20 cellular contexts compared by ENCODE assay signal in the genomic region with DNA sequence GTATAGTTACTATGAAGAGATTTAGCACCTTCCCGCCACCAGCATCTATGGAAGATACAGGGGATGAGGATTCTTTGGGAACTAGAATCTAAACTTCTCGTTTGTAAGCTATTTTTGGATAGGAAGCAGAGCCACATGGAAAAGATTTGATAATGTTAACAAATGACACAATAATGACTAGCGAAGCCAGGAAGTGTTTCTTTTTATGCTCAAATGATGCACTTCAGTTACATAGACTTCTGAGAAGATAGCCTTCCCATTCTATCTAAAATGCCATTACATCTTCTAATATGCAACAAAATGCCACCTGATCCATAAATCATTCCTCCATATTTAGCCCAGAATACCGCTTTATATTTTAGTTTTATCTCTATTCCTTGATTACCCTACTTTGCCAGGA. TPM values are rescaled to one million over a fixed set of nuclear protein-coding genes. Genes with fewer than 3 reads are reported as not detected.
A peak's percentile ranks its signal among the peaks of the same experiment; 100 is the strongest.
DNase-seq lines count a peak whose midpoint lies in the region; ATAC-seq, FAIRE-seq and TF ChIP-seq lines count a peak whose summit lies in the region.
"Had no signal": no experiment of that assay in that cellular context is flagged by ENCODE, and none has a peak within 500 bp of the region (broad histone marks: within the 10 kb centered on the region; RNA-seq: fewer than 3 reads in every experiment).

No MANE protein-coding gene starts in this region.

- no peak for DNase-seq in AG04450 (ENCODE audit: low read depth, low spot score)
- DNase-seq in HFFc6, result no peak
- peak; percentile 67 for DNase-seq in fibroblast of mammary gland (ENCODE audit: low read depth)
- no peak for DNase-seq in pancreas
- DNase-seq in GM19238 (ENCODE audit: insufficient read length, low spot score), result no peak
- no peak for DNase-seq in HUDEP-2 (lab: John Stamatoyannopoulos, UW; ENCODE audit: unreplicated experiment in 76 of 76)
- DNase-seq in spleen, result no peak
- DNase-seq: DMS 273 treated with DMSO at 0.1 percent for 48 hours, EL, Kasumi-1, MM.1S, NCI-H1092 treated with DMSO at 0.1 percent for 48 hours, NCI-H510A treated with DMSO at 0.1 percent for 48 hours had no signal

- H3K27ac ChIP-seq in AG04450 (ENCODE audit: low read depth, low read length) (peak overlapping the region; percentile 49), pancreas (no peak overlapping the region), spleen (no peak overlapping the region)
- H3K27ac ChIP-seq: 22Rv1; BLaER1 treated with 17β-estradiol and CSF1 and Interleukin-3, amounts not matched to agents 10 nM and 100 nM; SK-N-MC had no signal

- H3K27me3 ChIP-seq in AG04450 (ENCODE audit: control insufficient read depth, insufficient read depth, low read length) (no peaks in the 10 kb centered on the region), pancreas (no peaks in the 10 kb centered on the region), spleen (replicated peaks in 1 of 7) (peaks cover 0 to 3% (median 0%) of the 10 kb centered on the region in 7 donors)

- no peaks in the 10 kb centered on the region for H3K9me3 Mint-ChIP-seq in HFFc6
- H3K9me3 Mint-ChIP-seq: GM23338, IgD-negative memory B cell had no signal

- H3K4me1 Mint-ChIP-seq in HFFc6 (ENCODE audit: low read depth), result peaks cover 55% of the 10 kb centered on the region
- H3K4me1 Mint-ChIP-seq: IgD-negative memory B cell had no signal

- TF ChIP-seq CTCF in AG04450 (IDR thresholded peaks at IDR 0.05; ENCODE audit: low read depth, low read length), result no peak
- TF ChIP-seq CTCF in HFFc6 (IDR thresholded peaks at IDR 0.05), result no peak
- no peak for TF ChIP-seq CTCF in fibroblast of mammary gland (conservative IDR thresholded peaks at IDR 0.05; ENCODE audit: control insufficient read depth, insufficient read depth, low read depth, low read length)
- no peak for TF ChIP-seq CTCF in pancreas (IDR thresholded peaks at IDR 0.05)
- TF ChIP-seq CTCF in spleen (IDR thresholded peaks at IDR 0.05 in 8 of 11, conservative IDR thresholded peaks at IDR 0.05 in 3 of 11), result no peak

- WGBS in pancreas, 2 donors, result 53 to 60% methylated on average over 4 of the region's 4 CpGs
- 65 to 83% (median 76%) methylated on average over 4 of the region's 4 CpGs for WGBS in spleen, 5 donors

- no peak for ATAC-seq in pancreas
- no peak for ATAC-seq in HG02642 (IDR thresholded peaks at IDR 0.05; ENCODE audit: poor library complexity, unreplicated experiment)
- ATAC-seq: GM23338, Right ventricle myocardium inferior had no signal

- peaks cover 3% of the 10 kb centered on the region; the same call in 1 of the 2 replicates for H3K27me3 Mint-ChIP-seq in HFFc6 (ENCODE audit: insufficient read depth)

- FAIRE-seq in pancreas (lab: Jason Lieb, UNC), result peak; percentile 9

- H3K4me3 ChIP-seq in AG04450 (ENCODE audit: low read depth, low read length) (no peak overlapping the region), fibroblast of mammary gland (ENCODE audit: control insufficient read depth, low read depth, low read length) (no peak overlapping the region), pancreas (no peak overlapping the region), spleen (no peak overlapping the region)
- H3K4me3 ChIP-seq: BLaER1 treated with 17β-estradiol and CSF1 and Interleukin-3, amounts not matched to agents 10 nM and 100 nM; GM23338; SK-N-MC had no signal

- no peaks in the 10 kb centered on the region for H3K4me1 ChIP-seq in pancreas
- H3K4me1 ChIP-seq in spleen, result peaks cover 0 to 6% (median 0%) of the 10 kb centered on the region in 6 donors

- H3K4me3 Mint-ChIP-seq in HFFc6, result peak overlapping the region; percentile 1; the same call in 1 of the 2 replicates
- H3K4me3 Mint-ChIP-seq: GM23338, IgD-negative memory B cell had no signal

- POLR2A ChIA-PET in AG04450 (lab: Yijun Ruan, JAX), result no interaction called here

- H3K9me3 ChIP-seq in AG04450 (ENCODE audit: control insufficient read depth, insufficient read depth, low read length), result no peaks in the 10 kb centered on the region
- no peaks in the 10 kb centered on the region for H3K9me3 ChIP-seq in pancreas
- no peaks in the 10 kb centered on the region for H3K9me3 ChIP-seq in spleen
- H3K9me3 ChIP-seq: BLaER1 treated with 17β-estradiol and CSF1 and Interleukin-3, amounts not matched to agents 10 nM and 100 nM had no signal

- intact Hi-C loops in pancreas (cut with DNase I), result no loop called here
- intact Hi-C loops in spleen (cut with DNase I; ENCODE audit: low total_unique reads), result no loop called here

- H3K27ac Mint-ChIP-seq in HFFc6, result peak overlapping the region; percentile 76
- H3K27ac Mint-ChIP-seq: GM23338, IgD-negative memory B cell had no signal

- no peaks in the 10 kb centered on the region; the same call in 1 of the 2 replicates for H3K36me3 Mint-ChIP-seq in HFFc6 (ENCODE audit: low read depth)
- H3K36me3 Mint-ChIP-seq: IgD-negative memory B cell had no signal

- TF ChIP-seq POLR2A in spleen (IDR thresholded peaks at IDR 0.05), result no peak

- no peaks in the 10 kb centered on the region for H3K36me3 ChIP-seq in pancreas
- no peaks in the 10 kb centered on the region for H3K36me3 ChIP-seq in spleen
- H3K36me3 ChIP-seq: BLaER1 treated with 17β-estradiol and CSF1 and Interleukin-3, amounts not matched to agents 10 nM and 100 nM had no signal

- CTCF ChIA-PET in AG04450 (lab: Charles Lee), result interaction anchor here (0.6 kb wide), 1 partner anchor 121 kb away, joined by 3 read pairs; no protein-coding TSS in a partner anchor

RNA-seq across cellular contexts. Expression of a gene that starts 17.0 kb away (rescaled TPM):
- polyA plus RNA-seq in AG04450 (2011; rRNA removed), result 265 and 319 TPM in 2 replicates
- polyA minus RNA-seq in AG04450 (2011; rRNA and poly(A)+ RNA removed), result 341 and 440 TPM in 2 replicates
- 10 to 100 TPM; 51.6 to 86.3 (median 70.4) TPM for total RNA-seq in HFFc6 (2021; fragmentation: NEBNext Ultra II Directional; extraction: Animal tissue kit (Norgen Biotek cat#: 25700))
- 10 to 100 TPM in 1 of 6 donors, 1 to 10 TPM in 3, under 1 TPM in 2; 0.55 to 12.5 (median 1.6) TPM for total RNA-seq in pancreas
- polyA plus RNA-seq in pancreas, result 1 to 10 TPM in 1 of 2 donors, under 1 TPM in 1; 0.31 to 1.2 TPM
- 100 to 1,000 TPM in 1 of 7 donors, 10 to 100 TPM in 6; 28.8 to 126 (median 58.7) TPM for total RNA-seq in spleen
- polyA plus RNA-seq in spleen, result 1 to 10 TPM; 1.7 to 7.8 (median 3.5) TPM
- polyA plus RNA-seq: IgD-negative memory B cell had no signal
